Comparison of ENCODE assay signal across 9 cellular contexts in genomic region chr6:39361657-39362486, GRCh38. TPM values are rescaled to one million over a fixed set of nuclear protein-coding genes. Genes with fewer than 3 reads are reported as not detected.
A peak's percentile ranks its signal among the peaks of the same experiment; 100 is the strongest.
DNase-seq lines count a peak whose midpoint lies in the region; ATAC-seq and TF ChIP-seq lines count a peak whose summit lies in the region.
"Had no signal": no experiment of that assay in that cellular context is flagged by ENCODE, and none has a peak within 500 bp of the region (broad histone marks: within the 10 kb centered on the region; RNA-seq: fewer than 3 reads in every experiment).

No MANE protein-coding gene starts in this region.

- H3K4me3 ChIP-seq in endodermal cell (ENCODE audit: low read length): no peak overlapping the region
- peak overlapping the region in 1 of 2 experiments; percentile 52 for H3K4me3 ChIP-seq in mesenchymal stem cell (ENCODE audit: insufficient read depth in 1 of 2, low read depth in 1 of 2, low read length in 2 of 2)

- H3K27me3 Mint-ChIP-seq in activated CD4-positive, alpha-beta T cell treated with anti-CD3 and anti-CD28 coated beads, Interleukin-2, amount 10 ng/mL, durations not matched to agents 7 days and 5 days: no peaks in the 10 kb centered on the region
- no peaks in the 10 kb centered on the region for H3K27me3 Mint-ChIP-seq in endodermal cell (ENCODE audit: insufficient read depth)

- peak overlapping the region; percentile 2 for H3K4me2 ChIP-seq in mesenchymal stem cell (ENCODE audit: low read length, poor library complexity, severe bottlenecking)

- H4K91ac ChIP-seq in mesenchymal stem cell (ENCODE audit: low read length): peak overlapping the region; percentile 66

- H3K4me1 Mint-ChIP-seq in activated CD4-positive, alpha-beta T cell treated with anti-CD3 and anti-CD28 coated beads, Interleukin-2, amount 10 ng/mL, durations not matched to agents 7 days and 5 days: no peaks in the 10 kb centered on the region
- H3K4me1 Mint-ChIP-seq in endodermal cell: peaks cover 6% of the 10 kb centered on the region

- POLR2A ChIA-PET in activated CD4-positive, alpha-beta T cell treated with anti-CD3 and anti-CD28 coated beads, Interleukin-2, amount 10 ng/mL, durations not matched to agents 7 days and 5 days (lab: Charles Lee): no interaction called here

- H3K9me3 ChIP-seq in endodermal cell (ENCODE audit: control insufficient read depth, low read length) (no peaks in the 10 kb centered on the region), mesenchymal stem cell (ENCODE audit: control insufficient read depth, low read length) (no peaks in the 10 kb centered on the region)

- H3K27ac Mint-ChIP-seq in activated CD4-positive, alpha-beta T cell treated with anti-CD3 and anti-CD28 coated beads, Interleukin-2, amount 10 ng/mL, durations not matched to agents 7 days and 5 days: no peak overlapping the region
- no peak overlapping the region for H3K27ac Mint-ChIP-seq in endodermal cell

- H2AK5ac ChIP-seq in mesenchymal stem cell (ENCODE audit: low read length, severe bottlenecking): no peak overlapping the region

- WGBS in endodermal cell (ENCODE audit: insufficient coverage in 1 of 2, insufficient read length in 1 of 2), 2 experiments: 36 to 44% methylated on average over 16 to 21 of the region's 21 CpGs
- 33% methylated on average over 21 of the region's 21 CpGs for WGBS in mesenchymal stem cell

- peak overlapping the region in 1 of 2 experiments; percentile 54 for H2BK12ac ChIP-seq in mesenchymal stem cell (ENCODE audit: low read length in 2 of 2)

- CTCF ChIA-PET in activated CD4-positive, alpha-beta T cell treated with anti-CD3 and anti-CD28 coated beads, Interleukin-2, amount 10 ng/mL, durations not matched to agents 7 days and 5 days (lab: Charles Lee): interaction anchor here (1.3 to 1.5 kb wide), 2 partner anchors 9 to 15 kb away, joined by 3 read pairs; no protein-coding TSS in a partner anchor

- H2BK5ac ChIP-seq in mesenchymal stem cell (ENCODE audit: low read depth, low read length, poor library complexity, severe bottlenecking): no peak overlapping the region

- DNase-seq in GM10266 (ENCODE audit: extremely low spot score) (peak; percentile 73), NCI-H345 treated with DMSO at 0.1 percent for 48 hours (lab: John Stamatoyannopoulos, UW; ENCODE audit: unreplicated experiment) (peak; percentile 74), endodermal cell (peak; percentile 96), mesenchymal stem cell (peak; percentile 84)
- DNase-seq in activated CD4-positive, alpha-beta T cell treated with anti-CD3 and anti-CD28 coated beads, Interleukin-2, amount 10 ng/mL, durations not matched to agents 7 days and 5 days: peak; percentile 53
- DNase-seq in stimulated activated CD8-positive, alpha-beta memory T cell treated with anti-CD3 and anti-CD28 coated beads, Interleukin-15, amount 100 ng/mL, for 48 hours (ENCODE audit: low read depth in 2 of 2): peak; percentile 10 to 32

- H3K79me1 ChIP-seq in mesenchymal stem cell (replicated peaks; ENCODE audit: low read length, poor library complexity, severe bottlenecking): no peaks in the 10 kb centered on the region

- H2BK15ac ChIP-seq in mesenchymal stem cell (ENCODE audit: low read depth, poor library complexity, severe bottlenecking): no peak overlapping the region

- no peak overlapping the region for H2BK120ac ChIP-seq in mesenchymal stem cell (ENCODE audit: low read depth, low read length)

- H3K4me3 Mint-ChIP-seq in activated CD4-positive, alpha-beta T cell treated with anti-CD3 and anti-CD28 coated beads, Interleukin-2, amount 10 ng/mL, durations not matched to agents 7 days and 5 days: no peak overlapping the region
- H3K4me3 Mint-ChIP-seq in endodermal cell: no peak overlapping the region

- no peaks in the 10 kb centered on the region for H3K27me3 ChIP-seq in endodermal cell (ENCODE audit: control insufficient read depth, insufficient read depth, low read length, poor library complexity, severe bottlenecking)
- no peaks in the 10 kb centered on the region for H3K27me3 ChIP-seq in mesenchymal stem cell (ENCODE audit: control insufficient read depth in 1 of 2, insufficient read depth in 1 of 2, low read length in 2 of 2)

- H3K4ac ChIP-seq in mesenchymal stem cell (ENCODE audit: low read depth in 1 of 2, low read length in 2 of 2): peak overlapping the region in 1 of 2 experiments; percentile 42

- H3K27ac ChIP-seq in endodermal cell (ENCODE audit: low read depth, low read length) (peak overlapping the region; percentile 34), mesenchymal stem cell (ENCODE audit: low read length, poor library complexity, severe bottlenecking) (no peak overlapping the region)

- peak overlapping the region; percentile 69 for H4K8ac ChIP-seq in mesenchymal stem cell (ENCODE audit: low read length)

- H3K14ac ChIP-seq in mesenchymal stem cell (ENCODE audit: low read length in 2 of 2): no peak overlapping the region

- peak overlapping the region; percentile 29 to 58 for H3K18ac ChIP-seq in mesenchymal stem cell (ENCODE audit: low read depth in 1 of 2, low read length in 2 of 2)

- H2AFZ ChIP-seq in mesenchymal stem cell (ENCODE audit: low read depth, low read length): peak overlapping the region; percentile 66

- TF ChIP-seq CTCF in GM10266 (IDR thresholded peaks at IDR 0.05; ENCODE audit: control insufficient read depth, insufficient read depth, low read depth, missing control alignments) (peak; percentile 87), endodermal cell (conservative IDR thresholded peaks at IDR 0.05) (peak; percentile 79)

- no peak overlapping the region for H3K23ac ChIP-seq in mesenchymal stem cell (ENCODE audit: low read length in 2 of 2)

- ATAC-seq in HG02840 (IDR thresholded peaks at IDR 0.05; ENCODE audit: low FRiP score, unreplicated experiment) (peak; percentile 65), GM19328 (IDR thresholded peaks at IDR 0.05; ENCODE audit: unreplicated experiment) (no peak)

- H3K9me3 Mint-ChIP-seq in activated CD4-positive, alpha-beta T cell treated with anti-CD3 and anti-CD28 coated beads, Interleukin-2, amount 10 ng/mL, durations not matched to agents 7 days and 5 days: no peaks in the 10 kb centered on the region
- no peaks in the 10 kb centered on the region for H3K9me3 Mint-ChIP-seq in endodermal cell

- H3K36me3 ChIP-seq in endodermal cell (ENCODE audit: control insufficient read depth, insufficient read depth, low read length): no peaks in the 10 kb centered on the region
- H3K36me3 ChIP-seq in mesenchymal stem cell (ENCODE audit: control insufficient read depth in 1 of 2, insufficient read depth in 2 of 2, low read depth in 1 of 2, low read length in 2 of 2): no peaks in the 10 kb centered on the region

- H3K4me1 ChIP-seq in endodermal cell (ENCODE audit: control insufficient read depth, insufficient read depth, low read length) (no peaks in the 10 kb centered on the region), mesenchymal stem cell (ENCODE audit: control insufficient read depth, insufficient read depth, low read depth, low read length) (peaks cover 12% of the 10 kb centered on the region)

- no peaks in the 10 kb centered on the region for H3K36me3 Mint-ChIP-seq in activated CD4-positive, alpha-beta T cell treated with anti-CD3 and anti-CD28 coated beads, Interleukin-2, amount 10 ng/mL, durations not matched to agents 7 days and 5 days (ENCODE audit: low read depth)
- H3K36me3 Mint-ChIP-seq in endodermal cell (ENCODE audit: low read depth): no peaks in the 10 kb centered on the region

- H3K9ac ChIP-seq in endodermal cell (ENCODE audit: extremely low read depth, low read length, poor library complexity, severe bottlenecking) (no peak overlapping the region), mesenchymal stem cell (ENCODE audit: low read length) (no peak overlapping the region)

RNA-seq across cellular contexts. Expression of gene KCNK16, which starts 39.4 kb away (rescaled TPM):
- total RNA-seq in activated CD4-positive, alpha-beta T cell treated with anti-CD3 and anti-CD28 coated beads, Interleukin-2, amount 10 ng/mL, durations not matched to agents 7 days and 5 days: not detected
- total RNA-seq in endodermal cell: not detected
- polyA plus RNA-seq in endodermal cell (2013, experiment 1 of 2): not detected
- polyA plus RNA-seq in endodermal cell (2013, experiment 2 of 2): not detected
- polyA plus RNA-seq in mesenchymal stem cell (2013, experiment 1 of 2): not detected
- not detected for polyA plus RNA-seq in mesenchymal stem cell (2013, experiment 2 of 2)
- polyA plus RNA-seq: esophagus had no signal

RNA-seq across cellular contexts. Expression of gene KCNK17, which starts 47.7 kb away (rescaled TPM):
- not detected for total RNA-seq in activated CD4-positive, alpha-beta T cell treated with anti-CD3 and anti-CD28 coated beads, Interleukin-2, amount 10 ng/mL, durations not matched to agents 7 days and 5 days
- under 1 TPM in 1 of 2 donors, not detected in 1; 0.37 TPM for total RNA-seq in endodermal cell
- polyA plus RNA-seq in endodermal cell (2013, experiment 1 of 2): 0.14 TPM
- not detected for polyA plus RNA-seq in endodermal cell (2013, experiment 2 of 2)
- 0.03 TPM for polyA plus RNA-seq in mesenchymal stem cell (2013, experiment 1 of 2)
- 0.03 TPM for polyA plus RNA-seq in mesenchymal stem cell (2013, experiment 2 of 2)

Comparison
In these comparisons a context has a peak if more than half of its experiments do, and no peak if none do; other contexts are left out.
1. DNase-seq: peak in every context shown above with its lines; median percentile 96 in endodermal cell; 84 in mesenchymal stem cell; 74 in NCI-H345 treated with DMSO at 0.1 percent for 48 hours; 73 in GM10266; 53 in activated CD4-positive, alpha-beta T cell treated with anti-CD3 and anti-CD28 coated beads, Interleukin-2, amount 10 ng/mL, durations not matched to agents 7 days and 5 days; 21 in stimulated activated CD8-positive, alpha-beta memory T cell treated with anti-CD3 and anti-CD28 coated beads, Interleukin-15, amount 100 ng/mL, for 48 hours.